ENCODE assay signal across 8 cellular contexts in the genomic region with DNA sequence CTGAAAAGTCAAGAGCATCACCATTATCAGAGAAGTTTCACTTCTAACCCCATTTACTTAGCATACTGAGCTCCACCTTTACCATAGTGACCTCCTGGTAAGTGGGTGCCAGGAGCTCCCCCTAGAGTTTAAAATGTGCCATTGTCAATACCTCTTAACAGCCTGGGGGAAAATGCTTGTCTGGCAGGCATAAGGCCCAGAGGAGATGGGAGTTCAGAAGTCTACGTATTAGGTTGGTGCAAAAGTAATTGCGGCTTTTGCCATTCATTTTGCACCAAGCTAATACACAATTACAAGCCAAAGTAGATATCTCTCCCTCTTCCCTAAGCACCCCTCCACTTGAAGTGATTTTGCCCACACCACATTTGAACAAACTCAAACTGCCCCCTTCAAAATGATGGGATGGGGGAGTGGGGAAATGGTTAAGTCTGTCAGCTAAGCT.
A peak's percentile ranks its signal among the peaks of the same experiment; 100 is the strongest.
DNase-seq lines count a peak whose midpoint lies in the region; ATAC-seq and TF ChIP-seq lines count a peak whose summit lies in the region.

No MANE protein-coding gene starts in this region.

- CTCF ChIA-PET in HEK293 (lab: Yijun Ruan, JAX): interaction anchor here (0.6 to 2.3 kb wide), 13 partner anchors 8 to 1716 kb away, joined by 3 to 12 read pairs (median 3); no protein-coding TSS in a partner anchor

- H3K9me3 ChIP-seq in HEK293 (ENCODE audit: control insufficient read depth, insufficient read depth, low read depth, low read length) (no peaks in the 10 kb centered on the region), Peyer's patch (no peaks in the 10 kb centered on the region), parathyroid adenoma (ENCODE audit: control insufficient read depth, low read length) (no peaks in the 10 kb centered on the region)
- no peaks in the 10 kb centered on the region for H3K9me3 ChIP-seq in effector memory CD4-positive, alpha-beta T cell (ENCODE audit: control insufficient read depth, low read length)

- H3K9ac ChIP-seq in parathyroid adenoma: no peak overlapping the region

- H3K79me2 ChIP-seq in parathyroid adenoma: no peaks in the 10 kb centered on the region

- H3K4me2 ChIP-seq in parathyroid adenoma (ENCODE audit: low read length): no peak overlapping the region

- H2AFZ ChIP-seq in parathyroid adenoma: no peak overlapping the region

- intact Hi-C loops in Right ventricle myocardium inferior (cut with DNase I): no loop called here
- intact Hi-C loops in cardiac septum (cut with DNase I): no loop called here

- DNase-seq in Right ventricle myocardium inferior (ENCODE audit: missing footprints): no peak
- no peak for DNase-seq in cardiac septum (ENCODE audit: low spot score)
- DNase-seq in Kasumi-1 (lab: John Stamatoyannopoulos, UW): peak; percentile 64 to 70
- DNase-seq in Peyer's patch: peak in 1 of 3 donors; percentile 50
- peak; percentile 52 for DNase-seq in fibroblast of mammary gland (ENCODE audit: low read depth)
- DNase-seq in effector memory CD4-positive, alpha-beta T cell: no peak

- POLR2A ChIA-PET in HEK293 (lab: Yijun Ruan, JAX): no interaction called here

- H3K36me3 ChIP-seq in HEK293 (ENCODE audit: control insufficient read depth in 2 of 2, insufficient read depth in 1 of 2, low read length in 2 of 2): no peaks in the 10 kb centered on the region
- H3K36me3 ChIP-seq in Peyer's patch: no peaks in the 10 kb centered on the region
- H3K36me3 ChIP-seq in parathyroid adenoma (ENCODE audit: control insufficient read depth, insufficient read depth, low read length): no peaks in the 10 kb centered on the region
- no peaks in the 10 kb centered on the region for H3K36me3 ChIP-seq in effector memory CD4-positive, alpha-beta T cell (ENCODE audit: control insufficient read depth, insufficient read depth, low read length)

- no peak overlapping the region for H3K27ac ChIP-seq in HEK293 (ENCODE audit: extremely low read depth, low read depth, low read length)
- no peak overlapping the region for H3K27ac ChIP-seq in Peyer's patch
- H3K27ac ChIP-seq in parathyroid adenoma: no peak overlapping the region
- H3K27ac ChIP-seq in effector memory CD4-positive, alpha-beta T cell (ENCODE audit: insufficient read depth, low read length, poor library complexity, severe bottlenecking): no peak overlapping the region

- no peak for TF ChIP-seq POLR2A in Peyer's patch (IDR thresholded peaks at IDR 0.05)

- no peaks in the 10 kb centered on the region for H3K27me3 ChIP-seq in Peyer's patch
- H3K27me3 ChIP-seq in parathyroid adenoma (ENCODE audit: control insufficient read depth, insufficient read depth, low read length): no peaks in the 10 kb centered on the region
- no peaks in the 10 kb centered on the region for H3K27me3 ChIP-seq in effector memory CD4-positive, alpha-beta T cell (replicated peaks; ENCODE audit: control insufficient read depth, insufficient read depth, low read length, poor library complexity, severe bottlenecking)

- TF ChIP-seq CTCF in HEK293 (tag by site-specific recombination; IDR thresholded peaks at IDR 0.05): no peak
- TF ChIP-seq CTCF in Peyer's patch (IDR thresholded peaks at IDR 0.05): peak in 4 of 6 experiments; percentile 41 to 57 (median 56)
- peak; percentile 71 for TF ChIP-seq CTCF in fibroblast of mammary gland (conservative IDR thresholded peaks at IDR 0.05; ENCODE audit: control insufficient read depth, insufficient read depth, low read depth, low read length)
- peak; percentile 60 for TF ChIP-seq CTCF in parathyroid adenoma (IDR thresholded peaks at IDR 0.05)

- ATAC-seq in Right ventricle myocardium inferior: peak; percentile 63

- H3K4me1 ChIP-seq in HEK293 (ENCODE audit: control insufficient read depth, insufficient read depth, low read length) (no peaks in the 10 kb centered on the region), Peyer's patch (no peaks in the 10 kb centered on the region), parathyroid adenoma (no peaks in the 10 kb centered on the region)
- H3K4me1 ChIP-seq in effector memory CD4-positive, alpha-beta T cell (ENCODE audit: control insufficient read depth, insufficient read depth, low read length, poor library complexity, severe bottlenecking): no peaks in the 10 kb centered on the region

- H3K4me3 ChIP-seq in HEK293 (ENCODE audit: low read depth, low read length): no peak overlapping the region
- no peak overlapping the region for H3K4me3 ChIP-seq in Peyer's patch
- H3K4me3 ChIP-seq in fibroblast of mammary gland (ENCODE audit: control insufficient read depth, low read depth, low read length): no peak overlapping the region
- H3K4me3 ChIP-seq in parathyroid adenoma (ENCODE audit: low read depth, low read length): no peak overlapping the region
- no peak overlapping the region for H3K4me3 ChIP-seq in effector memory CD4-positive, alpha-beta T cell (ENCODE audit: insufficient read depth, low read depth, low read length, poor library complexity, severe bottlenecking)

TF ChIP-seq in HEK293, 187 proteins besides CTCF, POLR2A, EP300 and RAD21:
- TF ChIP-seq ZNF660 (tag by site-specific recombination; IDR thresholded peaks at IDR 0.05) (no peak), GFI1B (tag by site-specific recombination; IDR thresholded peaks at IDR 0.05) (no peak), ZBTB21 (tag by site-specific recombination; IDR thresholded peaks at IDR 0.05) (no peak), ZNF654 (tag by site-specific recombination; IDR thresholded peaks at IDR 0.05; ENCODE audit: low read depth) (peak; percentile 26), ZXDB (tag by site-specific recombination; IDR thresholded peaks at IDR 0.05) (no peak), SP2 (tag by site-specific recombination; IDR thresholded peaks at IDR 0.05) (no peak)
- TF ChIP-seq, protein P1, sequence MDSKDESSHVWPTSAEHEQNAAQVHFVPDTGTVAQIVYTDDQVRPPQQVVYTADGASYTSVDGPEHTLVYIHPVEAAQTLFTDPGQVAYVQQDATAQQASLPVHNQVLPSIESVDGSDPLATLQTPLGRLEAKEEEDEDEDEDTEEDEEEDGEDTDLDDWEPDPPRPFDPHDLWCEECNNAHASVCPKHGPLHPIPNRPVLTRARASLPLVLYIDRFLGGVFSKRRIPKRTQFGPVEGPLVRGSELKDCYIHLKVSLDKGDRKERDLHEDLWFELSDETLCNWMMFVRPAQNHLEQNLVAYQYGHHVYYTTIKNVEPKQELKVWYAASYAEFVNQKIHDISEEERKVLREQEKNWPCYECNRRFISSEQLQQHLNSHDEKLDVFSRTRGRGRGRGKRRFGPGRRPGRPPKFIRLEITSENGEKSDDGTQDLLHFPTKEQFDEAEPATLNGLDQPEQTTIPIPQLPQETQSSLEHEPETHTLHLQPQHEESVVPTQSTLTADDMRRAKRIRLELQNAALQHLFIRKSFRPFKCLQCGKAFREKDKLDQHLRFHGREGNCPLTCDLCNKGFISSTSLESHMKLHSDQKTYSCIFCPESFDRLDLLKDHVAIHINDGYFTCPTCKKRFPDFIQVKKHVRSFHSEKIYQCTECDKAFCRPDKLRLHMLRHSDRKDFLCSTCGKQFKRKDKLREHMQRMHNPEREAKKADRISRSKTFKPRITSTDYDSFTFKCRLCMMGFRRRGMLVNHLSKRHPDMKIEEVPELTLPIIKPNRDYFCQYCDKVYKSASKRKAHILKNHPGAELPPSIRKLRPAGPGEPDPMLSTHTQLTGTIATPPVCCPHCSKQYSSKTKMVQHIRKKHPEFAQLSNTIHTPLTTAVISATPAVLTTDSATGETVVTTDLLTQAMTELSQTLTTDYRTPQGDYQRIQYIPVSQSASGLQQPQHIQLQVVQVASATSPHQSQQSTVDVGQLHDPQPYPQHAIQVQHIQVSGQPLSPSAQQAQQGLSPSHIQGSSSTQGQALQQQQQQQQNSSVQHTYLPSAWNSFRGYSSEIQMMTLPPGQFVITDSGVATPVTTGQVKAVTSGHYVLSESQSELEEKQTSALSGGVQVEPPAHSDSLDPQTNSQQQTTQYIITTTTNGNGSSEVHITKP (tag by site-specific recombination; IDR thresholded peaks at IDR 0.05): peak; percentile 25; the same call in 1 of the 2 replicates
TF ChIP-seq in HEK293: peak in this region for 2.

Comparison
In these comparisons a context has a peak if more than half of its experiments do, and no peak if none do; other contexts are left out.
1. DNase-seq: peak in Kasumi-1 (2 of 2) and fibroblast of mammary gland (single experiment); none in Right ventricle myocardium inferior (single experiment), cardiac septum (single experiment) and effector memory CD4-positive, alpha-beta T cell (0 of 3).